18 cellular contexts compared by ENCODE assay signal in the genomic region with DNA sequence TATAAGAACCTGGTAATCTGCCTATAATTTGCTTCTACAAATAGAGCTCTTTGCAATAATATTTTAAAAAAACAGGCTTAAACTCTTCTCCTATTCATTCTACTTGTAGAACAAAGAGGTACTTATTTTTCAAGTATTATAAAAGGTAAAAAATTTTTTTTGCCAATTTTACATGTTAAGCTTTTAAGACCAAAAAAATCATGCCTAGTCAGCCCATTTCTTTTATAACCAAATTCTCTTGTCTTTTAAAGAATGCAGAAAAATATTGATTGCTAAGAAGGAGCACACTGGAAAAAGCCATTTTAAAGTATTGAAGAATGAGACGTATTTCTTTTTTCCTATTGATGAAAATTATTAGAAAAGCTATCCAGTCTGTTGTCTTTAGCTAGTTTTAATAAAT. TPM values are rescaled to one million over a fixed set of nuclear protein-coding genes. Genes with fewer than 3 reads are reported as not detected.
DNase-seq lines count a peak whose midpoint lies in the region; TF ChIP-seq lines count a peak whose summit lies in the region.
"Had no signal": no experiment of that assay in that cellular context is flagged by ENCODE, and none has a peak within 500 bp of the region (broad histone marks: within the 10 kb centered on the region; RNA-seq: fewer than 3 reads in every experiment).

No MANE protein-coding gene starts in this region.

- POLR2A ChIA-PET in Caco-2 (lab: Charles Lee): no interaction called here

- H3K27me3 Mint-ChIP-seq in Caco-2 (ENCODE audit: insufficient read depth, unreplicated experiment) (no peaks in the 10 kb centered on the region), Calu3 (ENCODE audit: unreplicated experiment) (no peaks in the 10 kb centered on the region), nephron progenitor cell (ENCODE audit: low read depth, poor library complexity) (no peaks in the 10 kb centered on the region)

- BruUV-seq in Caco-2 (replicated peaks; lab: Mats Ljungman, UMichigan) (TSS peak; percentile 73), Calu3 (replicated peaks; lab: Mats Ljungman, UMichigan) (TSS peak; percentile 84)

- 0 out of 2 replicates have a peak overlapping the region, but pooled peaks have one; percentile 6 for H3K27ac ChIP-seq in SK-N-MC
- H3K27ac ChIP-seq: KMS-11 had no signal

- H3K4me1 ChIP-seq in Caco-2: no peaks in the 10 kb centered on the region
- H3K4me1 ChIP-seq: BE2C had no signal

- H3K36me3 ChIP-seq in Caco-2 (ENCODE audit: control insufficient read depth, insufficient read depth, low read length) (no peaks in the 10 kb centered on the region; the same call in 1 of the 2 replicates), SK-N-MC (ENCODE audit: insufficient read depth, low read length) (no peaks in the 10 kb centered on the region), H7 (replicated peaks; ENCODE audit: control insufficient read depth, insufficient read depth, low read length) (peaks cover 7% of the 10 kb centered on the region)

- no peak overlapping the region for H3K4me3 ChIP-seq in Caco-2 (ENCODE audit: low read depth, low read length)
- no peak overlapping the region for H3K4me3 ChIP-seq in SK-N-MC
- H3K4me3 ChIP-seq in H7 (ENCODE audit: insufficient read depth, low read depth, low read length): no peak overlapping the region
- H3K4me3 ChIP-seq: GM12878, GM23338 had no signal

- CTCF ChIA-PET in Caco-2 (lab: Charles Lee) (no interaction called here), Calu3 (lab: Charles Lee) (no interaction called here)

- H3K4me1 Mint-ChIP-seq in Caco-2 (ENCODE audit: low read depth, unreplicated experiment) (no peaks in the 10 kb centered on the region), Calu3 (ENCODE audit: low read depth, unreplicated experiment) (no peaks in the 10 kb centered on the region), nephron progenitor cell (peaks cover 22% of the 10 kb centered on the region)
- H3K4me1 Mint-ChIP-seq: CD4-positive, CD25-positive, alpha-beta regulatory T cell; CD8-positive, alpha-beta memory T cell had no signal

- H3K9me3 Mint-ChIP-seq in Caco-2 (ENCODE audit: unreplicated experiment): no peaks in the 10 kb centered on the region
- H3K9me3 Mint-ChIP-seq in Calu3 (ENCODE audit: low read depth, unreplicated experiment): no peaks in the 10 kb centered on the region
- H3K9me3 Mint-ChIP-seq in nephron progenitor cell: no peaks in the 10 kb centered on the region
- H3K9me3 Mint-ChIP-seq: CD4-positive, CD25-positive, alpha-beta regulatory T cell; CD8-positive, alpha-beta memory T cell; GM23338 had no signal

- no peak for TF ChIP-seq CTCF in Caco-2 (IDR thresholded peaks at IDR 0.05; ENCODE audit: insufficient read depth in 1 of 2, low read depth in 1 of 2, low read length in 1 of 2, severe bottlenecking in 1 of 2, unreplicated experiment in 1 of 2)
- TF ChIP-seq CTCF in Calu3 (IDR thresholded peaks at IDR 0.05; ENCODE audit: unreplicated experiment): no peak
- TF ChIP-seq CTCF in nephron progenitor cell (IDR thresholded peaks at IDR 0.05): no peak

- H3K9me3 ChIP-seq in Caco-2 (no peaks in the 10 kb centered on the region), SK-N-MC (ENCODE audit: low read depth, low read length) (no peaks in the 10 kb centered on the region)
- H3K9me3 ChIP-seq: BE2C had no signal

- no peak overlapping the region for H3K4me3 Mint-ChIP-seq in Caco-2 (ENCODE audit: unreplicated experiment)
- no peak overlapping the region for H3K4me3 Mint-ChIP-seq in Calu3 (ENCODE audit: low read depth, unreplicated experiment)
- H3K4me3 Mint-ChIP-seq in nephron progenitor cell: no peak overlapping the region
- H3K4me3 Mint-ChIP-seq: CD4-positive, CD25-positive, alpha-beta regulatory T cell; CD8-positive, alpha-beta memory T cell; GM23338 had no signal

- no peak overlapping the region for H3K9ac ChIP-seq in SK-N-MC (ENCODE audit: insufficient read length)
- H3K9ac ChIP-seq: KMS-11 had no signal

- H3K36me3 Mint-ChIP-seq in Caco-2 (ENCODE audit: insufficient read depth, unreplicated experiment): peaks cover 26% of the 10 kb centered on the region
- H3K36me3 Mint-ChIP-seq in Calu3 (ENCODE audit: insufficient read depth, unreplicated experiment): no peaks in the 10 kb centered on the region
- H3K36me3 Mint-ChIP-seq in nephron progenitor cell (ENCODE audit: low read depth): no peaks in the 10 kb centered on the region
- H3K36me3 Mint-ChIP-seq: CD4-positive, CD25-positive, alpha-beta regulatory T cell; CD8-positive, alpha-beta memory T cell had no signal

- H3K27me3 ChIP-seq in Caco-2 (replicated peaks; ENCODE audit: control insufficient read depth, insufficient read depth, low read length) (no peaks in the 10 kb centered on the region), H7 (ENCODE audit: control insufficient read depth, insufficient read depth, low read length) (no peaks in the 10 kb centered on the region)
- H3K27me3 ChIP-seq: BE2C had no signal

- H3K27ac Mint-ChIP-seq in Caco-2 (ENCODE audit: unreplicated experiment): no peak overlapping the region
- no peak overlapping the region for H3K27ac Mint-ChIP-seq in Calu3 (ENCODE audit: unreplicated experiment)
- H3K27ac Mint-ChIP-seq in nephron progenitor cell: peak overlapping the region; percentile 62
- H3K27ac Mint-ChIP-seq: CD4-positive, CD25-positive, alpha-beta regulatory T cell; CD8-positive, alpha-beta memory T cell; GM23338 had no signal

- intact Hi-C loops in Caco-2 (cut with micrococcal nuclease; ENCODE audit: unreplicated experiment): no loop called here
- intact Hi-C loops in Calu3 (cut with micrococcal nuclease; ENCODE audit: unreplicated experiment): loop anchor here (5.0 kb wide), 1 partner anchor 204 kb away; no protein-coding TSS in a partner anchor

- DNase-seq in Caco-2: no peak
- no peak for DNase-seq in Calu3
- no peak for DNase-seq in SK-N-MC (ENCODE audit: low read depth, low spot score)
- no peak for DNase-seq in nephron progenitor cell
- no peak for DNase-seq in H7
- no peak for DNase-seq in DMS 273 (lab: John Stamatoyannopoulos, UW; ENCODE audit: unreplicated experiment)
- no peak for DNase-seq in iPS-NIHi11 (ENCODE audit: low spot score)
- DNase-seq: ACHN; BE2C; C1 segment of cervical spinal cord; CD4-positive, CD25-positive, alpha-beta regulatory T cell; CD8-positive, alpha-beta memory T cell; COR-L47; DMS53; DND-41 had no signal

RNA-seq across cellular contexts. Expression of a gene that starts 54.1 kb away (rescaled TPM):
- 178 and 182 TPM in 2 replicates for total RNA-seq in Caco-2 (2022)
- total RNA-seq in Calu3 (2022): 139 and 154 TPM in 2 replicates
- 56.9 and 59.0 TPM in 2 replicates for total RNA-seq in H7 (2014; rRNA removed; shearing (Covaris generic))
